In the genomic region with DNA sequence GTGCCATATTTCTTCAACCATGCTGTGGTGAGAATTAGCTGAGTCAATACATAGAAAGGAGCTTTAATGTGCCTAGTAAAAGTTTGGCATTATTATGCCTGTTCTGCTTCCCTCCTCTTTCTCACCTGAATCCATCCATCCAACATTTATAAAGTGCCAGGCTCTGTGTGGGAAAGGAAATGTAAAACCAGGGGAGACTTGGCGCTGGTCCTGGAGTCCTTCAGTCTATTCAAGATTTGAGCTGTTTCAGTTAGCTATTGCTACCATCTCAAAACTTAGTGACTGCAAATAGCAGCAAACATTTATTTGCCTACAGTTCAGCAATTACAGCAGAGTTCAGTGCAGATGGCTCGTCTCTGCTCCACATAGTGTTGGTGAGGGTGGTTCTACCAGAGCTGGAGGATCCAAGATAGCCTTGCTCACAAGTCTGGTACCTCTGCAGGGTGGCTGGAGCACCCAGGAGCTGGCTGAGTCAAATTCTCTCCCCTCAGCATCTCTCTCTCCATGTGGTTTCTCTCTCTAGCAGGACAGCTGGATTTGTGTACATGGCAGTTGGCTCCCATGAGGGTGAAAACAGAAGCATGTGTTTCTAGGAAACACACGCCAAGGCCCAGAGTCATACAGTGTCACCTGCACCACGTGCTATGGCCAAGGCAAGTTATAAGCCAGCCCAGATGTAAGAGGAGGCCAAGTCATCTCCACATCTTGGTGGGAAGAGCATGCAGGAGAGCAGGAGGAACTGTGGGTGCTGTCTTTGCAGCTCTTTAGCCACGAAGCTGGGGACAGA, we compare ENCODE assay signal across 13 cellular contexts.
"Had no signal": no experiment of that assay in that cellular context is flagged by ENCODE, and none has a peak within 500 bp of the region (broad histone marks: within the 10 kb centered on the region; RNA-seq: fewer than 3 reads in every experiment).

No MANE protein-coding gene starts in this region.

- H3K27me3 Mint-ChIP-seq: activated naive CD8-positive, alpha-beta T cell treated with anti-CD3 and anti-CD28 coated beads, Interleukin-2, amount 50 U/mL, for 24 hours; stimulated activated naive B cell treated with anti-CD40 and anti-IgM and Interleukin-4, amounts not matched to agents 10 μg/mL and 1 μg/mL and 100 μg/mL, for 72 hours had no signal

- H3K36me3 Mint-ChIP-seq: natural killer cell had no signal

- DNase-seq: activated CD4-positive, alpha-beta T cell treated with anti-CD3 and anti-CD28 coated beads for 4 hours; activated naive CD4-positive, alpha-beta T cell; activated naive CD8-positive, alpha-beta T cell treated with anti-CD3 and anti-CD28 coated beads, Interleukin-2, amount 50 U/mL, for 24 hours; effector CD4-positive, alpha-beta T cell; left cardiac atrium; natural killer cell; nucleus accumbens; stimulated activated naive B cell treated with anti-CD40 and anti-IgM and Interleukin-4, amounts not matched to agents 10 μg/mL and 1 μg/mL and 100 μg/mL, for 72 hours; WERI-Rb-1 had no signal

- H3K9me3 ChIP-seq: right atrium auricular region, tibial nerve had no signal

- H3K9me3 Mint-ChIP-seq: activated naive CD8-positive, alpha-beta T cell treated with anti-CD3 and anti-CD28 coated beads, Interleukin-2, amount 50 U/mL, for 24 hours; activated T-helper 1 cell treated with anti-CD3 and anti-CD28 coated beads, Interleukin-12 subunit alpha, Interleukin-12 subunit beta, Interleukin-2, Interleukin-4 antibody, amounts not matched to agents 30 ng/mL and 10 ng/mL and 1 ng/mL, durations not matched to agents 14 hours and 24 hours and 36 hours; natural killer cell had no signal

- H3K4me3 ChIP-seq: coronary artery, right atrium auricular region, tibial nerve had no signal

- H3K4me1 ChIP-seq: right atrium auricular region, tibial nerve had no signal

- ATAC-seq: activated naive CD8-positive, alpha-beta T cell treated with anti-CD3 and anti-CD28 coated beads, Interleukin-2, amount 50 U/mL, for 24 hours; left cardiac atrium; natural killer cell; stimulated activated naive B cell treated with anti-CD40 and anti-IgM and Interleukin-4, amounts not matched to agents 10 μg/mL and 1 μg/mL and 100 μg/mL, for 72 hours had no signal

- H3K27me3 ChIP-seq: right atrium auricular region, tibial nerve had no signal

- H3K36me3 ChIP-seq: right atrium auricular region, tibial nerve, WERI-Rb-1 had no signal

- H3K4me1 Mint-ChIP-seq: activated naive CD8-positive, alpha-beta T cell treated with anti-CD3 and anti-CD28 coated beads, Interleukin-2, amount 50 U/mL, for 24 hours; natural killer cell had no signal

- H3K27ac Mint-ChIP-seq: activated naive CD8-positive, alpha-beta T cell treated with anti-CD3 and anti-CD28 coated beads, Interleukin-2, amount 50 U/mL, for 24 hours; activated T-helper 1 cell treated with anti-CD3 and anti-CD28 coated beads, Interleukin-12 subunit alpha, Interleukin-12 subunit beta, Interleukin-2, Interleukin-4 antibody, amounts not matched to agents 30 ng/mL and 10 ng/mL and 1 ng/mL, durations not matched to agents 14 hours and 24 hours and 36 hours; natural killer cell; stimulated activated naive B cell treated with anti-CD40 and anti-IgM and Interleukin-4, amounts not matched to agents 10 μg/mL and 1 μg/mL and 100 μg/mL, for 72 hours had no signal

- H3K27ac ChIP-seq: coronary artery, right atrium auricular region, tibial nerve, WERI-Rb-1 had no signal

- H3K4me3 Mint-ChIP-seq: activated naive CD8-positive, alpha-beta T cell treated with anti-CD3 and anti-CD28 coated beads, Interleukin-2, amount 50 U/mL, for 24 hours; activated T-helper 1 cell treated with anti-CD3 and anti-CD28 coated beads, Interleukin-12 subunit alpha, Interleukin-12 subunit beta, Interleukin-2, Interleukin-4 antibody, amounts not matched to agents 30 ng/mL and 10 ng/mL and 1 ng/mL, durations not matched to agents 14 hours and 24 hours and 36 hours; natural killer cell; stimulated activated naive B cell treated with anti-CD40 and anti-IgM and Interleukin-4, amounts not matched to agents 10 μg/mL and 1 μg/mL and 100 μg/mL, for 72 hours had no signal
